26 cellular contexts compared by ENCODE assay signal in genomic region chr14:35643513-35643912, GRCh38.
"Had no signal": no experiment of that assay in that cellular context is flagged by ENCODE, and none has a peak within 500 bp of the region (broad histone marks: within the 10 kb centered on the region; RNA-seq: fewer than 3 reads in every experiment).

No MANE protein-coding gene starts in this region.

- ATAC-seq: stimulated activated effector memory CD8-positive, alpha-beta T cell treated with anti-CD3 and anti-CD28 coated beads, Interleukin-12 subunit alpha, Interleukin-12 subunit beta, amount 100 ng/mL, for 72 hours; stimulated activated memory B cell treated with anti-CD40 and anti-IgM and Interleukin-4, amounts not matched to agents 10 μg/mL and 1 μg/mL and 100 μg/mL, for 72 hours; stimulated activated naive B cell treated with anti-CD40 and anti-IgM and Interleukin-4, amounts not matched to agents 10 μg/mL and 1 μg/mL and 100 μg/mL, for 72 hours; stimulated activated naive CD8-positive, alpha-beta T cell treated with anti-CD3 and anti-CD28 coated beads, Interleukin-15, amount 100 ng/mL, for 72 hours; stimulated activated naive CD8-positive, alpha-beta T cell treated with anti-CD3 and anti-CD28 coated beads, Interleukin-15, Interleukin-2, amounts not matched to agents 100 U/mL and 50 U/mL, for 24 hours; upper lobe of right lung had no signal

- H3K4me3 ChIP-seq: stomach, suprapubic skin, testis, thoracic aorta, thyroid gland, tibial artery, tibial nerve, transverse colon, upper lobe of left lung, upper lobe of right lung, uterus, vagina had no signal

- FAIRE-seq: urothelium cell line had no signal

- H3K27ac ChIP-seq: stomach, suprapubic skin, testis, thoracic aorta, thyroid gland, tibial artery, tibial nerve, transverse colon, upper lobe of left lung, upper lobe of right lung, uterus, vagina had no signal

- DNase-seq: stimulated activated CD4-positive, alpha-beta T cell treated with anti-CD3 and anti-CD28 coated beads, Interleukin-2, amount 100 ng/mL, for 48 hours; stimulated activated CD4-positive, alpha-beta T cell treated with anti-CD3 and anti-CD28 coated beads, Interleukin-4, amount 100 ng/mL, for 1 hour; stimulated activated CD4-positive, alpha-beta T cell treated with anti-CD3 and anti-CD28 coated beads, Interleukin-4, amount 100 ng/mL, for 24 hours; stimulated activated CD4-positive, alpha-beta T cell treated with anti-CD3 and anti-CD28 coated beads, Interleukin-4, amount 100 ng/mL, for 4 hours; stimulated activated naive B cell treated with anti-CD40 and anti-IgM and Interleukin-4, amounts not matched to agents 10 μg/mL and 1 μg/mL and 100 μg/mL, for 72 hours; stimulated activated naive CD4-positive, alpha-beta T cell; stimulated activated naive CD4-positive, alpha-beta T cell treated with Interleukin-2 at 50 U/mL for 16 hours; stimulated activated naive CD8-positive, alpha-beta T cell treated with anti-CD3 and anti-CD28 coated beads, Interleukin-15, amount 100 ng/mL, for 72 hours; stimulated activated naive CD8-positive, alpha-beta T cell treated with anti-CD3 and anti-CD28 coated beads, Interleukin-15, Interleukin-2, amounts not matched to agents 100 U/mL and 50 U/mL, for 24 hours; stomach; substantia nigra; testis; thyroid gland; tibial artery; transverse colon; trophoblast cell; upper lobe of left lung; upper lobe of right lung; uterus had no signal

- H3K4me1 ChIP-seq: stomach, suprapubic skin, testis, thyroid gland, tibial artery, tibial nerve, transverse colon, upper lobe of left lung, upper lobe of right lung, uterus, vagina had no signal

- H3K27me3 ChIP-seq: stomach, suprapubic skin, testis, thyroid gland, tibial artery, tibial nerve, transverse colon, upper lobe of left lung, upper lobe of right lung, uterus, vagina had no signal

- H3K36me3 ChIP-seq: uterus had no signal

- H3K9me3 ChIP-seq: testis, thyroid gland, uterus, vagina had no signal
